In genomic region chr1:222127526-222128152, GRCh38 we compare ENCODE assay signal across 25 cellular contexts.
"Had no signal": no experiment of that assay in that cellular context is flagged by ENCODE, and none has a peak within 500 bp of the region (broad histone marks: within the 10 kb centered on the region; RNA-seq: fewer than 3 reads in every experiment).

No MANE protein-coding gene starts in this region.

- FAIRE-seq: endothelial cell of umbilical vein, keratinocyte had no signal

- H3K36me3 ChIP-seq: esophagus muscularis mucosa, heart left ventricle, ovary, prostate gland, upper lobe of left lung had no signal

- DNase-seq: activated B cell treated with CpG ODN at 0.5 μM for 24 hours; activated CD4-positive, alpha-beta T cell treated with anti-CD3 and anti-CD28 coated beads for 36 hours; activated CD4-positive, alpha-beta T cell treated with anti-CD3 and anti-CD28 coated beads, Interleukin-2, amount 50 U/mL, for 4 hours; activated CD8-positive, alpha-beta memory T cell treated with anti-CD3 and anti-CD28 coated beads for 24 hours; activated CD8-positive, alpha-beta memory T cell treated with anti-CD3 and anti-CD28 coated beads, Interleukin-2, amount 50 U/mL, for 48 hours; activated effector memory CD4-positive, alpha-beta T cell treated with Interleukin-2 at 50 U/mL for 16 hours; activated naive CD4-positive, alpha-beta T cell treated with anti-CD3 and anti-CD28 coated beads for 36 hours; activated T-cell treated with anti-CD3 and anti-CD28 coated beads, Interleukin-2, amount 50 U/mL, for 4 hours; anterior cingulate cortex; body of pancreas; caudate nucleus; dermis blood vessel endothelial cell; effector CD8-positive, alpha-beta T cell; left colon; naive thymus-derived CD8-positive, alpha-beta T cell; ovary; stimulated activated CD4-positive, alpha-beta T cell treated with anti-CD3 and anti-CD28 coated beads, Interleukin-4, amount 100 ng/mL, for 4 hours; stimulated activated naive CD8-positive, alpha-beta T cell treated with anti-CD3 and anti-CD28 coated beads, Interleukin-15, Interleukin-2, amounts not matched to agents 100 U/mL and 50 U/mL, for 24 hours; T-helper 1 cell; upper lobe of left lung had no signal

- H3K27ac ChIP-seq: body of pancreas, esophagus muscularis mucosa, heart left ventricle, ovary, prostate gland, upper lobe of left lung had no signal

- H3K4me1 ChIP-seq: body of pancreas, esophagus muscularis mucosa, heart left ventricle, prostate gland, upper lobe of left lung had no signal

- H3K27me3 ChIP-seq: body of pancreas, esophagus muscularis mucosa, heart left ventricle, ovary, upper lobe of left lung had no signal

- H3K4me3 ChIP-seq: body of pancreas, esophagus muscularis mucosa, heart left ventricle, ovary, prostate gland, upper lobe of left lung had no signal

- H3K9me3 ChIP-seq: body of pancreas, esophagus muscularis mucosa, heart left ventricle, ovary, prostate gland, upper lobe of left lung had no signal
